ENCODE assay signal across 12 cellular contexts in genomic region chr13:27448308-27448707, GRCh38. TPM values are rescaled to one million over a fixed set of nuclear protein-coding genes. Genes with fewer than 3 reads are reported as not detected.
DNase-seq lines count a peak whose midpoint lies in the region; ATAC-seq, FAIRE-seq and TF ChIP-seq lines count a peak whose summit lies in the region.
"Had no signal": no experiment of that assay in that cellular context is flagged by ENCODE, and none has a peak within 500 bp of the region (broad histone marks: within the 10 kb centered on the region; RNA-seq: fewer than 3 reads in every experiment).

No MANE protein-coding gene starts in this region.

- no peak for TF ChIP-seq EP300 in K562 (IDR thresholded peaks at IDR 0.05; ENCODE audit: low read length)

- 48% methylated on average over 4 of the region's 4 CpGs for WGBS in K562 (ENCODE audit: insufficient coverage, low coverage, missing lambda C conversion rate)

- H4K20me1 ChIP-seq in K562 (replicated peaks; ENCODE audit: control insufficient read depth, insufficient read depth, low read length), result no peaks in the 10 kb centered on the region

- CTCF ChIA-PET in K562 (lab: Yijun Ruan, JAX; ENCODE audit: low intra/inter-chr PET ratio), result no interaction called here

- H3K4me3 Mint-ChIP-seq in nephron progenitor cell, result peak overlapping the region; percentile 84

- H3K4me2 ChIP-seq in K562 (ENCODE audit: insufficient read depth, low read length), result peak overlapping the region; percentile 60

- H3K27ac ChIP-seq in C4-2B, result peak overlapping the region; percentile 95
- peak overlapping the region; percentile 26; the same call in 1 of the 3 replicates for H3K27ac ChIP-seq in K562 (ENCODE audit: extremely low read depth, low read depth, low read length)

- POLR2A ChIA-PET in K562 (lab: Yijun Ruan, JAX), result interaction anchor here (1.1 kb wide), 1 partner anchor 9 kb away, joined by 3 read pairs; no protein-coding TSS in a partner anchor

- TF ChIP-seq CTCF in C4-2B (conservative IDR thresholded peaks at IDR 0.05), result no peak
- TF ChIP-seq CTCF in K562 (IDR thresholded peaks at IDR 0.05 in 2 of 3, conservative IDR thresholded peaks at IDR 0.05 in 1 of 3; ENCODE audit: insufficient read depth in 2 of 3, low read depth in 1 of 3, low read length in 3 of 3), result no peak
- no peak for TF ChIP-seq CTCF in nephron progenitor cell (IDR thresholded peaks at IDR 0.05)

- no peaks in the 10 kb centered on the region for H3K9me3 ChIP-seq in K562 (replicated peaks; ENCODE audit: control insufficient read depth, insufficient read depth, low read depth, low read length)

- peak overlapping the region; percentile 13 for H3K4me3 ChIP-seq in Jurkat, Clone E6-1 (ENCODE audit: low read length)
- no peak overlapping the region for H3K4me3 ChIP-seq in K562

- peaks cover 34% of the 10 kb centered on the region for H3K79me2 ChIP-seq in K562 (ENCODE audit: control insufficient read depth, insufficient read depth, low read length)

- in situ Hi-C loops in K562 (cut with MboI), result no loop called here

- intact Hi-C loops in K562 (cut with micrococcal nuclease), result no loop called here

- peaks cover 8% of the 10 kb centered on the region for H3K36me3 Mint-ChIP-seq in nephron progenitor cell (ENCODE audit: low read depth)

- H3K27me3 ChIP-seq in K562 (ENCODE audit: control insufficient read depth in 2 of 2, insufficient read depth in 2 of 2, low read length in 2 of 2), result no peaks in the 10 kb centered on the region

- no TSS peak for BruUV-seq in K562 (replicated peaks; lab: Mats Ljungman, UMichigan)

- ATAC-seq in K562, result no peak

- no peak for TF ChIP-seq RAD21 in K562 (CRISPR knock-in tag; conservative IDR thresholded peaks at IDR 0.05 in 1 of 2, IDR thresholded peaks at IDR 0.05 in 1 of 2)

- H3K36me3 ChIP-seq in K562 (ENCODE audit: control insufficient read depth, insufficient read depth, low read length), result peaks cover 4% of the 10 kb centered on the region; the same call in 1 of the 3 replicates

- peaks cover 13% of the 10 kb centered on the region for H3K27me3 Mint-ChIP-seq in nephron progenitor cell (ENCODE audit: low read depth, poor library complexity)

- H3K4me1 ChIP-seq in K562 (replicated peaks in 1 of 2; ENCODE audit: control insufficient read depth in 2 of 2, insufficient read depth in 2 of 2, low read length in 2 of 2), result peaks cover 3 to 10% of the 10 kb centered on the region in 2 experiments; a peak in 2 of 5 replicates

- peak overlapping the region in 1 of 2 experiments; percentile 62; a peak in 1 of 4 replicates for H3K9ac ChIP-seq in K562 (ENCODE audit: insufficient read depth in 1 of 2, low read depth in 2 of 2, low read length in 2 of 2)

- H3K9me3 Mint-ChIP-seq in nephron progenitor cell, result no peaks in the 10 kb centered on the region

- no peak overlapping the region for H2AFZ ChIP-seq in K562 (ENCODE audit: low read depth, low read length)

- no peaks in the 10 kb centered on the region for H3K9me1 ChIP-seq in K562 (ENCODE audit: control insufficient read depth, insufficient read depth, low read length)

- no peak for TF ChIP-seq POLR2A in K562 (conservative IDR thresholded peaks at IDR 0.05)

- peaks cover 38% of the 10 kb centered on the region for H3K4me1 Mint-ChIP-seq in nephron progenitor cell

- H3K27ac Mint-ChIP-seq in nephron progenitor cell, result no peak overlapping the region

- peak; percentile 69 for FAIRE-seq in K562 (lab: Jason Lieb, UNC)
- FAIRE-seq: islet of Langerhans had no signal

- no peak for DNase-seq in Jurkat, Clone E6-1 (ENCODE audit: low read depth, low spot score)
- DNase-seq in K562 (ENCODE audit: extremely low read depth in 1 of 4, low spot score in 3 of 4), result no peak
- DNase-seq in nephron progenitor cell, result no peak
- no peak for DNase-seq in NCI-H2171 treated with DMSO at 0.1 percent for 48 hours (lab: John Stamatoyannopoulos, UW)
- no peak for DNase-seq in NCI-H2227 (lab: John Stamatoyannopoulos, UW; ENCODE audit: unreplicated experiment)
- DNase-seq in NCI-H1930 (lab: John Stamatoyannopoulos, UW), result no peak
- no peak for DNase-seq in dermis blood vessel endothelial cell
- DNase-seq: COR-L47, NCI-H345, trophoblast cell had no signal

TF ChIP-seq in K562, 482 proteins besides CTCF, POLR2A, EP300 and RAD21 (continues in another document):
- TF ChIP-seq ZNF764 (CRISPR knock-in tag; IDR thresholded peaks at IDR 0.05; ENCODE audit: low read depth) (no peak), ZNF609 (CRISPR knock-in tag; IDR thresholded peaks at IDR 0.05; ENCODE audit: borderline replicate concordance) (no peak)

RNA-seq across cellular contexts. Expression of gene MTIF3, which starts 2.1 kb away (rescaled TPM):
- polyA plus RNA-seq in Jurkat, Clone E6-1 (2012; ENCODE audit: insufficient read depth, insufficient read length), result 61.4 TPM
- total RNA-seq in K562 (2011; cell fraction: chromatin; rRNA removed; ENCODE audit: low replicate concordance), result 9.9 and 21.4 TPM in 2 replicates
- 6.2 and 8.7 TPM in 2 replicates for total RNA-seq in K562 (2011; cell fraction: nucleolus; rRNA removed)
- total RNA-seq in K562 (2011; cell fraction: nucleoplasm; rRNA removed), result 13.3 and 17.4 TPM in 2 replicates
- 34.6 and 46.1 TPM in 2 replicates for total RNA-seq in K562 (2014; rRNA removed)
- 43.9 and 53.6 TPM in 2 replicates for total RNA-seq in K562 (2014; rRNA removed; fragmentation: Illumina TruSeq; extraction: Trizol)
- total RNA-seq in K562 (2015; rRNA removed; fragmentation: Illumina TruSeq; extraction: Trizol), result 41.2 and 44.4 TPM in 2 replicates
- total RNA-seq in K562 (2021), result 20.4 and 23.5 TPM in 2 replicates
- polyA plus RNA-seq in K562 (2011; rRNA removed), result 35.9 and 40.8 TPM in 2 replicates
- polyA plus RNA-seq in K562 (2011; cell fraction: cytosol; rRNA removed), result 20.1 and 34.4 TPM in 2 replicates
- polyA plus RNA-seq in K562 (2011; cell fraction: nucleus; rRNA removed), result 13.5 and 20.6 TPM in 2 replicates
- polyA plus RNA-seq in K562 (2012), result 31.5 and 40.7 TPM in 2 replicates
- polyA plus RNA-seq in K562 (2014; fragmentation: Illumina TruSeq; extraction: Trizol), result 58.1 and 73.6 TPM in 2 replicates
- 10 to 100 TPM; 62.0 to 71.2 TPM for polyA plus RNA-seq in K562 (2014; fragmentation: Nextera tagmentation; extraction: Ambion mirVana)
- polyA plus RNA-seq in K562 (2014; rRNA removed), result 45.2 and 47.5 TPM in 2 replicates
- polyA minus RNA-seq in K562 (2011; rRNA and poly(A)+ RNA removed), result 23.6 and 32.2 TPM in 2 replicates
- 8.9 and 11.3 TPM in 2 replicates for polyA minus RNA-seq in K562 (2011; cell fraction: cytosol; rRNA and poly(A)+ RNA removed)
- polyA minus RNA-seq in K562 (2011; cell fraction: nucleus; rRNA and poly(A)+ RNA removed), result 7.8 and 16.4 TPM in 2 replicates
- 55.0 and 70.1 TPM in 2 replicates for total RNA-seq in dermis blood vessel endothelial cell

RNA-seq across cellular contexts. Expression of gene GTF3A, which starts 23.9 kb away (rescaled TPM):
- polyA plus RNA-seq in Jurkat, Clone E6-1 (2012; ENCODE audit: insufficient read depth, insufficient read length), result 558 TPM
- total RNA-seq in K562 (2011; cell fraction: chromatin; rRNA removed; ENCODE audit: low replicate concordance), result 33.9 and 37.6 TPM in 2 replicates
- 30.0 and 31.3 TPM in 2 replicates for total RNA-seq in K562 (2011; cell fraction: nucleolus; rRNA removed)
- 35.6 and 63.0 TPM in 2 replicates for total RNA-seq in K562 (2011; cell fraction: nucleoplasm; rRNA removed)
- total RNA-seq in K562 (2014; rRNA removed) (197 and 224 TPM in 2 replicates), K562 (2014; rRNA removed; fragmentation: Illumina TruSeq; extraction: Trizol) (239 and 267 TPM in 2 replicates), K562 (2015; rRNA removed; fragmentation: Illumina TruSeq; extraction: Trizol) (184 and 203 TPM in 2 replicates), K562 (2021) (152 and 160 TPM in 2 replicates), dermis blood vessel endothelial cell (110 and 146 TPM in 2 replicates)
- polyA plus RNA-seq in K562 (2011; rRNA removed) (126 and 174 TPM in 2 replicates), K562 (2014; fragmentation: Illumina TruSeq; extraction: Trizol) (261 and 303 TPM in 2 replicates), K562 (2014; fragmentation: Nextera tagmentation; extraction: Ambion mirVana) (10 to 100 TPM; 47.5 to 63.9 TPM), K562 (2014; rRNA removed) (161 and 162 TPM in 2 replicates)
- polyA plus RNA-seq in K562 (2011; cell fraction: cytosol; rRNA removed), result 69.8 and 130 TPM in 2 replicates
- 73.0 and 80.9 TPM in 2 replicates for polyA plus RNA-seq in K562 (2011; cell fraction: nucleus; rRNA removed)
- polyA plus RNA-seq in K562 (2012), result 119 and 134 TPM in 2 replicates
- polyA minus RNA-seq in K562 (2011; rRNA and poly(A)+ RNA removed), result 101 and 123 TPM in 2 replicates
- polyA minus RNA-seq in K562 (2011; cell fraction: cytosol; rRNA and poly(A)+ RNA removed), result 51.2 and 61.3 TPM in 2 replicates
- polyA minus RNA-seq in K562 (2011; cell fraction: nucleus; rRNA and poly(A)+ RNA removed), result 41.2 and 50.1 TPM in 2 replicates
